Comparison of ENCODE assay signal across 22 cellular contexts in genomic region chr3:11755276-11755675, GRCh38.
"Had no signal": no experiment of that assay in that cellular context is flagged by ENCODE, and none has a peak within 500 bp of the region (broad histone marks: within the 10 kb centered on the region; RNA-seq: fewer than 3 reads in every experiment).

No MANE protein-coding gene starts in this region.

- H3K79me2 ChIP-seq: hepatocyte had no signal

- H3K27ac ChIP-seq: hepatocyte, neutrophil, ovary, psoas muscle, thoracic aorta had no signal

- H3K36me3 ChIP-seq: neutrophil, ovary, thoracic aorta had no signal

- ATAC-seq: activated CD4-positive, CD25-positive, alpha-beta regulatory T cell treated with anti-CD3 and anti-CD28 coated beads, Interleukin-2, amount 50 U/mL, for 24 hours; activated T-cell treated with anti-CD3 and anti-CD28 coated beads, Interleukin-2, amount 50 U/mL, for 72 hours; esophagus mucosa; psoas muscle; right cardiac atrium had no signal

- H3K9me3 ChIP-seq: neutrophil, ovary, psoas muscle, SK-N-SH, thoracic aorta had no signal

- H3K4me3 ChIP-seq: hepatocyte, ovary, psoas muscle, thoracic aorta had no signal

- H2AFZ ChIP-seq: hepatocyte had no signal

- H3K4me1 ChIP-seq: psoas muscle had no signal

- DNase-seq: activated CD4-positive, alpha-beta memory T cell treated with anti-CD3 and anti-CD28 coated beads, Interleukin-2, amount 10 ng/mL, durations not matched to agents 7 days and 5 days; activated CD4-positive, alpha-beta T cell treated with anti-CD3 and anti-CD28 coated beads, Interleukin-2, amount 10 ng/mL, durations not matched to agents 24 days and 14 days; activated effector memory CD4-positive, alpha-beta T cell treated with anti-CD3 and anti-CD28 coated beads, Interleukin-2, amount 50 U/mL, for 16 hours; activated naive CD4-positive, alpha-beta T cell treated with anti-CD3 and anti-CD28 coated beads, Interleukin-2, amount 10 ng/mL, durations not matched to agents 7 days and 5 days; activated T-cell treated with anti-CD3 and anti-CD28 coated beads, Interleukin-2, amount 50 U/mL, for 72 hours; aorta; central memory CD4-positive, alpha-beta T cell; effector memory CD4-positive, alpha-beta T cell; glutamatergic neuron; naive B cell; ovary; psoas muscle; right cardiac atrium; SK-N-SH; small intestine; stimulated activated naive CD4-positive, alpha-beta T cell; T-helper 2 cell had no signal

- H3K4me2 ChIP-seq: hepatocyte, SK-N-SH had no signal

- H3K9ac ChIP-seq: SK-N-SH had no signal

- H3K27me3 ChIP-seq: hepatocyte, neutrophil, ovary had no signal
